10 cellular contexts compared by ENCODE assay signal in the genomic region with DNA sequence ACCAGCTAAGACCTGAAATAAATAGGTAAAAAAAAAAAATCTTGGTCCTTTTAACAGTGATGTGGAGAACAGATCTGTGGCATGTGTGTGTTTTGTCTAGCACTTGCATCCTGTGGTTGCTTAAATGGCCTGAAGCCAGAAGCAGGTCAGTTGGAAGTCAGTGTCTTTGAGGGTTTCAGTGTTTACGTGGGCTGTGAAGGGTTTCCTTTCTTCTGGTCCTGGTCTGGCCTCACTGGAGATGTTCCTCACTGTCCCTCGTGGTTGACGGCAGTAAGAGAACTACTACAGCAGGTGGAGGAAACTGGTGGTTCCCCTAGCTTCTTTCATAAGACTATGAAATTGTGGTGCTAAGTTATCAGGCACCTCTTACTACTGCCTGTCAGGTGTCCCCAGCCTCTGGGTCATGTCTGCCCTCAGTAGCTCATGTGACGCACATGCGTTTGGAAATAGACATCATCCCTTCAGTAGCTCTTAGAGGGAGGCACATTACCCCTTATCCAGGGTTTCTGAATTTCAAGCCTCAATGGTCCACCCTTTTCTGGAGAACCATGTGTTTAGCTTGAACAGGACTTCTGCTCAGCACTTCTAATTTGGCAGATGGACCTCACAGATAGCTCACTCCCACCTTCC. TPM values are rescaled to one million over a fixed set of nuclear protein-coding genes. Genes with fewer than 3 reads are reported as not detected.
DNase-seq lines count a peak whose midpoint lies in the region; ATAC-seq and TF ChIP-seq lines count a peak whose summit lies in the region.
"Had no signal": no experiment of that assay in that cellular context is flagged by ENCODE, and none has a peak within 500 bp of the region (broad histone marks: within the 10 kb centered on the region; RNA-seq: fewer than 3 reads in every experiment).

No MANE protein-coding gene starts in this region.

- intact Hi-C loops in CD4-positive, alpha-beta T cell (cut with DNase I, micrococcal nuclease), result no loop called here

- CTCF ChIA-PET in CD4-positive, alpha-beta T cell (lab: Charles Lee), result no interaction called here

- peaks cover 6% of the 10 kb centered on the region for H3K4me1 Mint-ChIP-seq in CD4-positive, alpha-beta T cell (ENCODE audit: low read depth)

- peak; percentile 96 for ATAC-seq in GM18858 (IDR thresholded peaks at IDR 0.05; ENCODE audit: unreplicated experiment)
- ATAC-seq in GM21717 (IDR thresholded peaks at IDR 0.05; ENCODE audit: unreplicated experiment), result peak; percentile 95
- ATAC-seq in HG03439 (IDR thresholded peaks at IDR 0.05; ENCODE audit: unreplicated experiment), result peak; percentile 97
- no peak for ATAC-seq in CD4-positive, alpha-beta T cell (ENCODE audit: poor library complexity)
- ATAC-seq: K562 had no signal

- no peak overlapping the region for H3K27ac ChIP-seq in CD4-positive, alpha-beta T cell (ENCODE audit: low read depth, low read length)

- no peak overlapping the region for H3K27ac Mint-ChIP-seq in CD4-positive, alpha-beta T cell

- H3K36me3 Mint-ChIP-seq in CD4-positive, alpha-beta T cell (ENCODE audit: low read depth), result peaks cover 52% of the 10 kb centered on the region

- H3K9me3 ChIP-seq in CD4-positive, alpha-beta T cell (ENCODE audit: control insufficient read depth, low read length), result no peaks in the 10 kb centered on the region

- peaks cover 5% of the 10 kb centered on the region for H3K9me3 Mint-ChIP-seq in CD4-positive, alpha-beta T cell

- TF ChIP-seq CTCF in CD4-positive, alpha-beta T cell (IDR thresholded peaks at IDR 0.05), result no peak

- POLR2A ChIA-PET in CD4-positive, alpha-beta T cell (lab: Charles Lee), result no interaction called here

- H3K27me3 Mint-ChIP-seq in CD4-positive, alpha-beta T cell, result no peaks in the 10 kb centered on the region

- no peaks in the 10 kb centered on the region for H3K27me3 ChIP-seq in CD4-positive, alpha-beta T cell (ENCODE audit: control insufficient read depth, insufficient read depth, low read length)

- DNase-seq in myocyte (ENCODE audit: low read depth) (peak; percentile 22), COLO829 (ENCODE audit: low spot score) (no peak), RKO (ENCODE audit: low spot score) (no peak)
- DNase-seq in activated CD4-positive, CD25-positive, alpha-beta regulatory T cell (lab: John Stamatoyannopoulos, UW), result no peak
- no peak for DNase-seq in CD4-positive, alpha-beta T cell

- H3K4me3 Mint-ChIP-seq in CD4-positive, alpha-beta T cell, result no peak overlapping the region

RNA-seq across cellular contexts. Expression of gene SCP2D1, which starts 59.4 kb away (rescaled TPM):
- total RNA-seq in myocyte, result not detected in 2 replicates
- not detected for polyA plus RNA-seq in myocyte (2012)
- total RNA-seq in CD4-positive, alpha-beta T cell, result not detected
- total RNA-seq: activated CD8-positive, alpha-beta memory T cell treated with anti-CD3 and anti-CD28 coated beads for 36 hours; K562 had no signal
- polyA plus RNA-seq: K562 had no signal
